Comparison of ENCODE assay signal across 37 cellular contexts in the genomic region with DNA sequence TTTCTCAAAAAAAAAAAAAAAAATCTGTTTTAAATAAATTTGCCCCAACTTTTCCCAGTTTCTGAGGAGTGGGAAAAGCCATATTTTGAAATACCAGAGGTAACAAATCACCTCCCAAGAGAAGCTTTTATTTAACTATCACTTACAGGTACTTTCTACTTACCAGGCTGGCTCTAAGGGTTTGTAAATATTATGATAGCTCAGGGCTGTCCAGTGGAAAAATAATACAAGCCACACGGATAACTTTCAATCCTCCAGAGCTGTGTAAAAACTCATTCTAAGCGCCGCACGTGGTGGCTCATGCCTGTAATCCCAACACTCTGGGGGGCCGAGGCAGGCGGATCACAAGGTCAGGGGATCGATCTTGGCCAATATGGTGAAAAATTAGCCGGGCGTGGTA. TPM values are rescaled to one million over a fixed set of nuclear protein-coding genes. Genes with fewer than 3 reads are reported as not detected.
"Had no signal": no experiment of that assay in that cellular context is flagged by ENCODE, and none has a peak within 500 bp of the region (broad histone marks: within the 10 kb centered on the region; RNA-seq: fewer than 3 reads in every experiment).

No MANE protein-coding gene starts in this region.

- DNase-seq: activated CD4-positive, alpha-beta memory T cell treated with anti-CD3 and anti-CD28 coated beads for 36 hours; activated CD4-positive, alpha-beta T cell treated with anti-CD3 and anti-CD28 coated beads for 36 hours; activated CD4-positive, alpha-beta T cell treated with anti-CD3 and anti-CD28 coated beads, Interleukin-2, amount 10 ng/mL, durations not matched to agents 24 days and 14 days; activated CD4-positive, CD25-positive, alpha-beta regulatory T cell; activated CD4-positive, CD25-positive, alpha-beta regulatory T cell treated with anti-CD3 and anti-CD28 coated beads, Interleukin-2, amount 50 U/mL, for 72 hours; activated CD8-positive, alpha-beta memory T cell treated with anti-CD3 and anti-CD28 coated beads, Interleukin-2, amount 10 ng/mL, durations not matched to agents 7 days and 5 days; activated CD8-positive, alpha-beta memory T cell treated with anti-CD3 and anti-CD28 coated beads, Interleukin-2, amount 50 U/mL, for 4 hours; activated CD8-positive, alpha-beta T cell treated with anti-CD3 and anti-CD28 coated beads, Interleukin-2, amount 10 ng/mL, durations not matched to agents 7 days and 5 days; activated effector memory CD4-positive, alpha-beta T cell treated with anti-CD3 and anti-CD28 coated beads, Interleukin-2, amount 50 U/mL, for 16 hours; activated naive CD4-positive, alpha-beta T cell treated with anti-CD3 and anti-CD28 coated beads for 36 hours; activated naive CD8-positive, alpha-beta T cell treated with anti-CD3 and anti-CD28 coated beads for 36 hours; activated naive CD8-positive, alpha-beta T cell treated with anti-CD3 and anti-CD28 coated beads, Interleukin-2, amount 50 U/mL, for 24 hours; activated T-cell treated with anti-CD3 and anti-CD28 coated beads, Interleukin-2, amount 50 U/mL, for 1 hour; activated T-cell treated with anti-CD3 and anti-CD28 coated beads, Interleukin-2, amount 50 U/mL, for 48 hours; adrenal gland; amygdala; aorta; body of pancreas; caudate nucleus; cortex of kidney; dermis blood vessel endothelial cell; effector CD8-positive, alpha-beta T cell; esophagus squamous epithelium; foreskin melanocyte; heart right ventricle; T-helper 2 cell had no signal

- H3K36me3 ChIP-seq: adrenal gland, esophagus squamous epithelium, gastroesophageal sphincter, heart right ventricle had no signal

- H3K27ac ChIP-seq: adrenal gland, body of pancreas, epithelial cell of prostate, esophagus squamous epithelium, gastroesophageal sphincter, heart right ventricle had no signal

- H3K4me3 ChIP-seq: adrenal gland, body of pancreas, esophagus squamous epithelium, gastroesophageal sphincter, heart right ventricle had no signal

- H3K4me1 ChIP-seq: adrenal gland, body of pancreas, esophagus squamous epithelium, gastroesophageal sphincter, heart right ventricle had no signal

- H3K9me3 ChIP-seq: adrenal gland, body of pancreas, esophagus squamous epithelium had no signal

- H3K27ac Mint-ChIP-seq: activated CD4-positive, alpha-beta memory T cell treated with anti-CD3 and anti-CD28 coated beads for 36 hours; activated CD4-positive, alpha-beta T cell treated with anti-CD3 and anti-CD28 coated beads for 36 hours; activated CD4-positive, alpha-beta T cell treated with anti-CD3 and anti-CD28 coated beads, Interleukin-2, amount 10 ng/mL, durations not matched to agents 24 days and 14 days; activated CD8-positive, alpha-beta memory T cell treated with anti-CD3 and anti-CD28 coated beads, Interleukin-2, amount 10 ng/mL, durations not matched to agents 7 days and 5 days; activated CD8-positive, alpha-beta T cell treated with anti-CD3 and anti-CD28 coated beads, Interleukin-2, amount 10 ng/mL, durations not matched to agents 7 days and 5 days; activated naive CD4-positive, alpha-beta T cell treated with anti-CD3 and anti-CD28 coated beads for 36 hours; activated naive CD4-positive, alpha-beta T cell treated with anti-CD3 and anti-CD28 coated beads, Interleukin-2, amount 50 U/mL, for 24 hours; activated naive CD8-positive, alpha-beta T cell treated with anti-CD3 and anti-CD28 coated beads for 36 hours; activated naive CD8-positive, alpha-beta T cell treated with anti-CD3 and anti-CD28 coated beads, Interleukin-2, amount 50 U/mL, for 24 hours; activated T-helper 1 cell treated with anti-CD3 and anti-CD28 coated beads, Interleukin-12 subunit alpha, Interleukin-12 subunit beta, Interleukin-2, Interleukin-4 antibody, amounts not matched to agents 30 ng/mL and 10 ng/mL and 1 ng/mL, durations not matched to agents 14 hours and 24 hours and 36 hours; activated T-helper 2 cell treated with anti-CD3 and anti-CD28 coated beads, Interferon-gamma antibody, Interleukin-2, Interleukin-4, amounts not matched to agents 10 μg/mL and 5 μg/mL and 100 μg/mL, durations not matched to agents 14 hours and 24 hours and 36 hours had no signal

- ATAC-seq: activated CD4-positive, alpha-beta T cell treated with anti-CD3 and anti-CD28 coated beads for 36 hours; activated CD8-positive, alpha-beta memory T cell treated with anti-CD3 and anti-CD28 coated beads, Interleukin-2, amount 10 ng/mL, durations not matched to agents 7 days and 5 days; activated CD8-positive, alpha-beta T cell treated with anti-CD3 and anti-CD28 coated beads, Interleukin-2, amount 10 ng/mL, durations not matched to agents 7 days and 5 days; activated naive CD8-positive, alpha-beta T cell treated with anti-CD3 and anti-CD28 coated beads, Interleukin-2, amount 50 U/mL, for 24 hours; body of pancreas; gastroesophageal sphincter; heart right ventricle had no signal

- H3K9me3 Mint-ChIP-seq: activated CD4-positive, alpha-beta memory T cell treated with anti-CD3 and anti-CD28 coated beads for 36 hours; activated CD4-positive, alpha-beta T cell treated with anti-CD3 and anti-CD28 coated beads, Interleukin-2, amount 10 ng/mL, durations not matched to agents 24 days and 14 days; activated naive CD4-positive, alpha-beta T cell treated with anti-CD3 and anti-CD28 coated beads for 36 hours; activated naive CD4-positive, alpha-beta T cell treated with anti-CD3 and anti-CD28 coated beads, Interleukin-2, amount 50 U/mL, for 24 hours; activated naive CD8-positive, alpha-beta T cell treated with anti-CD3 and anti-CD28 coated beads for 36 hours; activated naive CD8-positive, alpha-beta T cell treated with anti-CD3 and anti-CD28 coated beads, Interleukin-2, amount 50 U/mL, for 24 hours; activated T-helper 1 cell treated with anti-CD3 and anti-CD28 coated beads, Interleukin-12 subunit alpha, Interleukin-12 subunit beta, Interleukin-2, Interleukin-4 antibody, amounts not matched to agents 30 ng/mL and 10 ng/mL and 1 ng/mL, durations not matched to agents 14 hours and 24 hours and 36 hours; activated T-helper 2 cell treated with anti-CD3 and anti-CD28 coated beads, Interferon-gamma antibody, Interleukin-2, Interleukin-4, amounts not matched to agents 10 μg/mL and 5 μg/mL and 100 μg/mL, durations not matched to agents 14 hours and 24 hours and 36 hours had no signal

- H3K36me3 Mint-ChIP-seq: activated CD4-positive, alpha-beta memory T cell treated with anti-CD3 and anti-CD28 coated beads for 36 hours; activated CD8-positive, alpha-beta memory T cell treated with anti-CD3 and anti-CD28 coated beads, Interleukin-2, amount 10 ng/mL, durations not matched to agents 7 days and 5 days; activated naive CD4-positive, alpha-beta T cell treated with anti-CD3 and anti-CD28 coated beads, Interleukin-2, amount 50 U/mL, for 24 hours; activated naive CD8-positive, alpha-beta T cell treated with anti-CD3 and anti-CD28 coated beads for 36 hours had no signal

- H3K4me1 Mint-ChIP-seq: activated CD4-positive, alpha-beta T cell treated with anti-CD3 and anti-CD28 coated beads for 36 hours; activated CD4-positive, alpha-beta T cell treated with anti-CD3 and anti-CD28 coated beads, Interleukin-2, amount 10 ng/mL, durations not matched to agents 24 days and 14 days; activated CD8-positive, alpha-beta memory T cell treated with anti-CD3 and anti-CD28 coated beads, Interleukin-2, amount 10 ng/mL, durations not matched to agents 7 days and 5 days; activated naive CD4-positive, alpha-beta T cell treated with anti-CD3 and anti-CD28 coated beads, Interleukin-2, amount 50 U/mL, for 24 hours; activated naive CD8-positive, alpha-beta T cell treated with anti-CD3 and anti-CD28 coated beads for 36 hours; activated naive CD8-positive, alpha-beta T cell treated with anti-CD3 and anti-CD28 coated beads, Interleukin-2, amount 50 U/mL, for 24 hours had no signal

- H3K27me3 ChIP-seq: adrenal gland, body of pancreas had no signal

- H3K4me3 Mint-ChIP-seq: activated CD4-positive, alpha-beta memory T cell treated with anti-CD3 and anti-CD28 coated beads for 36 hours; activated CD4-positive, alpha-beta T cell treated with anti-CD3 and anti-CD28 coated beads for 36 hours; activated CD4-positive, alpha-beta T cell treated with anti-CD3 and anti-CD28 coated beads, Interleukin-2, amount 10 ng/mL, durations not matched to agents 24 days and 14 days; activated CD8-positive, alpha-beta memory T cell treated with anti-CD3 and anti-CD28 coated beads, Interleukin-2, amount 10 ng/mL, durations not matched to agents 7 days and 5 days; activated CD8-positive, alpha-beta T cell treated with anti-CD3 and anti-CD28 coated beads, Interleukin-2, amount 10 ng/mL, durations not matched to agents 7 days and 5 days; activated naive CD4-positive, alpha-beta T cell treated with anti-CD3 and anti-CD28 coated beads for 36 hours; activated naive CD4-positive, alpha-beta T cell treated with anti-CD3 and anti-CD28 coated beads, Interleukin-2, amount 50 U/mL, for 24 hours; activated naive CD8-positive, alpha-beta T cell treated with anti-CD3 and anti-CD28 coated beads for 36 hours; activated naive CD8-positive, alpha-beta T cell treated with anti-CD3 and anti-CD28 coated beads, Interleukin-2, amount 50 U/mL, for 24 hours; activated T-helper 1 cell treated with anti-CD3 and anti-CD28 coated beads, Interleukin-12 subunit alpha, Interleukin-12 subunit beta, Interleukin-2, Interleukin-4 antibody, amounts not matched to agents 30 ng/mL and 10 ng/mL and 1 ng/mL, durations not matched to agents 14 hours and 24 hours and 36 hours had no signal

RNA-seq across cellular contexts. Expression of gene SEC14L4, which starts 5.6 kb away (rescaled TPM):
- total RNA-seq: activated CD4-positive, alpha-beta memory T cell treated with anti-CD3 and anti-CD28 coated beads for 36 hours; activated CD4-positive, alpha-beta T cell treated with anti-CD3 and anti-CD28 coated beads for 36 hours; activated CD4-positive, alpha-beta T cell treated with anti-CD3 and anti-CD28 coated beads, Interleukin-2, amount 10 ng/mL, durations not matched to agents 24 days and 14 days; activated CD8-positive, alpha-beta memory T cell treated with anti-CD3 and anti-CD28 coated beads for 36 hours; activated CD8-positive, alpha-beta memory T cell treated with anti-CD3 and anti-CD28 coated beads, Interleukin-2, amount 10 ng/mL, durations not matched to agents 7 days and 5 days; activated CD8-positive, alpha-beta T cell treated with anti-CD3 and anti-CD28 coated beads, Interleukin-2, amount 10 ng/mL, durations not matched to agents 7 days and 5 days; activated naive CD4-positive, alpha-beta T cell treated with anti-CD3 and anti-CD28 coated beads for 36 hours; activated naive CD8-positive, alpha-beta T cell treated with anti-CD3 and anti-CD28 coated beads for 36 hours; activated T-helper 1 cell treated with anti-CD3 and anti-CD28 coated beads, Interleukin-12 subunit alpha, Interleukin-12 subunit beta, Interleukin-2, Interleukin-4 antibody, amounts not matched to agents 30 ng/mL and 10 ng/mL and 1 ng/mL, durations not matched to agents 14 hours and 24 hours and 36 hours; activated T-helper 2 cell treated with anti-CD3 and anti-CD28 coated beads, Interferon-gamma antibody, Interleukin-2, Interleukin-4, amounts not matched to agents 10 μg/mL and 5 μg/mL and 100 μg/mL, durations not matched to agents 14 hours and 24 hours and 36 hours; aorta; chondrocyte; endothelial cell of umbilical vein; esophagus squamous epithelium; gastroesophageal sphincter; glomerular endothelial cell had no signal

RNA-seq across cellular contexts. Expression of gene SEC14L6, which starts 35.4 kb away (rescaled TPM):
- total RNA-seq: activated CD4-positive, alpha-beta T cell treated with anti-CD3 and anti-CD28 coated beads for 36 hours; activated CD4-positive, alpha-beta T cell treated with anti-CD3 and anti-CD28 coated beads, Interleukin-2, amount 10 ng/mL, durations not matched to agents 24 days and 14 days; activated CD8-positive, alpha-beta memory T cell treated with anti-CD3 and anti-CD28 coated beads for 36 hours; activated CD8-positive, alpha-beta T cell treated with anti-CD3 and anti-CD28 coated beads, Interleukin-2, amount 10 ng/mL, durations not matched to agents 7 days and 5 days; activated naive CD4-positive, alpha-beta T cell treated with anti-CD3 and anti-CD28 coated beads for 36 hours; activated naive CD8-positive, alpha-beta T cell treated with anti-CD3 and anti-CD28 coated beads for 36 hours; activated T-helper 1 cell treated with anti-CD3 and anti-CD28 coated beads, Interleukin-12 subunit alpha, Interleukin-12 subunit beta, Interleukin-2, Interleukin-4 antibody, amounts not matched to agents 30 ng/mL and 10 ng/mL and 1 ng/mL, durations not matched to agents 14 hours and 24 hours and 36 hours; activated T-helper 2 cell treated with anti-CD3 and anti-CD28 coated beads, Interferon-gamma antibody, Interleukin-2, Interleukin-4, amounts not matched to agents 10 μg/mL and 5 μg/mL and 100 μg/mL, durations not matched to agents 14 hours and 24 hours and 36 hours; fibroblast of villous mesenchyme had no signal

RNA-seq across cellular contexts. Expression of gene SEC14L3, which starts 39.3 kb away (rescaled TPM):
- total RNA-seq: activated CD4-positive, alpha-beta memory T cell treated with anti-CD3 and anti-CD28 coated beads for 36 hours; activated CD4-positive, alpha-beta T cell treated with anti-CD3 and anti-CD28 coated beads for 36 hours; activated CD4-positive, alpha-beta T cell treated with anti-CD3 and anti-CD28 coated beads, Interleukin-2, amount 10 ng/mL, durations not matched to agents 24 days and 14 days; activated CD8-positive, alpha-beta memory T cell treated with anti-CD3 and anti-CD28 coated beads for 36 hours; activated CD8-positive, alpha-beta memory T cell treated with anti-CD3 and anti-CD28 coated beads, Interleukin-2, amount 10 ng/mL, durations not matched to agents 7 days and 5 days; activated CD8-positive, alpha-beta T cell treated with anti-CD3 and anti-CD28 coated beads, Interleukin-2, amount 10 ng/mL, durations not matched to agents 7 days and 5 days; activated naive CD4-positive, alpha-beta T cell treated with anti-CD3 and anti-CD28 coated beads for 36 hours; activated naive CD8-positive, alpha-beta T cell treated with anti-CD3 and anti-CD28 coated beads for 36 hours; activated T-helper 1 cell treated with anti-CD3 and anti-CD28 coated beads, Interleukin-12 subunit alpha, Interleukin-12 subunit beta, Interleukin-2, Interleukin-4 antibody, amounts not matched to agents 30 ng/mL and 10 ng/mL and 1 ng/mL, durations not matched to agents 14 hours and 24 hours and 36 hours; activated T-helper 2 cell treated with anti-CD3 and anti-CD28 coated beads, Interferon-gamma antibody, Interleukin-2, Interleukin-4, amounts not matched to agents 10 μg/mL and 5 μg/mL and 100 μg/mL, durations not matched to agents 14 hours and 24 hours and 36 hours; aorta; body of pancreas; chondrocyte; dermis blood vessel endothelial cell; endothelial cell of umbilical vein; fibroblast of lung; fibroblast of villous mesenchyme; gastroesophageal sphincter; glomerular endothelial cell; heart right ventricle had no signal
